In genomic region chr12:1213205-1213604, GRCh38 we compare ENCODE assay signal across 18 cellular contexts.
A peak's percentile ranks its signal among the peaks of the same experiment; 100 is the strongest.
DNase-seq lines count a peak whose midpoint lies in the region.
"Had no signal": no experiment of that assay in that cellular context is flagged by ENCODE, and none has a peak within 500 bp of the region (broad histone marks: within the 10 kb centered on the region; RNA-seq: fewer than 3 reads in every experiment).

No MANE protein-coding gene starts in this region.

- H3K9me3 Mint-ChIP-seq in activated CD4-positive, alpha-beta memory T cell treated with anti-CD3 and anti-CD28 coated beads for 36 hours: no peaks in the 10 kb centered on the region
- no peaks in the 10 kb centered on the region for H3K9me3 Mint-ChIP-seq in activated CD4-positive, alpha-beta memory T cell treated with anti-CD3 and anti-CD28 coated beads, Interleukin-2, amount 10 ng/mL, durations not matched to agents 7 days and 5 days
- H3K9me3 Mint-ChIP-seq: CD14-positive monocyte had no signal

- H3K4me3 Mint-ChIP-seq in activated CD4-positive, alpha-beta memory T cell treated with anti-CD3 and anti-CD28 coated beads for 36 hours: no peak overlapping the region
- no peak overlapping the region for H3K4me3 Mint-ChIP-seq in activated CD4-positive, alpha-beta memory T cell treated with anti-CD3 and anti-CD28 coated beads, Interleukin-2, amount 10 ng/mL, durations not matched to agents 7 days and 5 days
- H3K4me3 Mint-ChIP-seq: CD14-positive monocyte had no signal

- no peaks in the 10 kb centered on the region for H3K36me3 Mint-ChIP-seq in activated CD4-positive, alpha-beta memory T cell treated with anti-CD3 and anti-CD28 coated beads for 36 hours
- H3K36me3 Mint-ChIP-seq in activated CD4-positive, alpha-beta memory T cell treated with anti-CD3 and anti-CD28 coated beads, Interleukin-2, amount 10 ng/mL, durations not matched to agents 7 days and 5 days (ENCODE audit: low read depth): peaks cover 7% of the 10 kb centered on the region

- no peaks in the 10 kb centered on the region for H3K27me3 ChIP-seq in effector memory CD4-positive, alpha-beta T cell (replicated peaks; ENCODE audit: control insufficient read depth, insufficient read depth, low read length, poor library complexity, severe bottlenecking)

- H3K27ac Mint-ChIP-seq in activated CD4-positive, alpha-beta memory T cell treated with anti-CD3 and anti-CD28 coated beads for 36 hours: peak overlapping the region; percentile 50
- no peak overlapping the region for H3K27ac Mint-ChIP-seq in activated CD4-positive, alpha-beta memory T cell treated with anti-CD3 and anti-CD28 coated beads, Interleukin-2, amount 10 ng/mL, durations not matched to agents 7 days and 5 days

- intact Hi-C loops in activated CD4-positive, alpha-beta memory T cell treated with anti-CD3 and anti-CD28 coated beads for 36 hours (cut with micrococcal nuclease): loop anchor here (1.0 to 5.0 kb wide), 2 partner anchors 13 to 96 kb away; no protein-coding TSS in a partner anchor

- peaks cover 12% of the 10 kb centered on the region for H3K4me1 Mint-ChIP-seq in activated CD4-positive, alpha-beta memory T cell treated with anti-CD3 and anti-CD28 coated beads for 36 hours (ENCODE audit: low read depth)
- H3K4me1 Mint-ChIP-seq in activated CD4-positive, alpha-beta memory T cell treated with anti-CD3 and anti-CD28 coated beads, Interleukin-2, amount 10 ng/mL, durations not matched to agents 7 days and 5 days: peaks cover 9% of the 10 kb centered on the region
- H3K4me1 Mint-ChIP-seq: CD14-positive monocyte had no signal

- DNase-seq in activated CD4-positive, alpha-beta memory T cell treated with anti-CD3 and anti-CD28 coated beads for 36 hours: peak; percentile 79
- no peak for DNase-seq in activated CD4-positive, alpha-beta memory T cell treated with anti-CD3 and anti-CD28 coated beads, Interleukin-2, amount 10 ng/mL, durations not matched to agents 7 days and 5 days
- DNase-seq in stimulated activated CD4-positive, alpha-beta T cell treated with anti-CD3 and anti-CD28 coated beads, Interleukin-15, amount 100 ng/mL, for 24 hours: peak; percentile 67
- no peak for DNase-seq in stimulated activated CD4-positive, alpha-beta T cell treated with anti-CD3 and anti-CD28 coated beads, Interleukin-12 subunit alpha, Interleukin-12 subunit beta, amount 100 ng/mL, for 4 hours
- peak; percentile 36 to 45 for DNase-seq in stimulated activated CD4-positive, alpha-beta T cell treated with anti-CD3 and anti-CD28 coated beads, Interleukin-2, amount 100 ng/mL, for 24 hours
- no peak for DNase-seq in A172 (ENCODE audit: low spot score)
- no peak for DNase-seq in NK-92 treated with Interleukin-12 subunit alpha and Interleukin-12 subunit beta, amount 100 ng/mL, for 24 hours (lab: John Stamatoyannopoulos, UW)
- DNase-seq in effector memory CD4-positive, alpha-beta T cell: no peak
- DNase-seq: COR-L47, DMS153, EL, GOT3, NCI-H1436 treated with DMSO at 0.1 percent for 48 hours, NCI-H2081, NCI-H510A treated with DMSO at 0.1 percent for 48 hours had no signal

- H3K4me1 ChIP-seq in effector memory CD4-positive, alpha-beta T cell (ENCODE audit: control insufficient read depth, insufficient read depth, low read length, poor library complexity, severe bottlenecking): no peaks in the 10 kb centered on the region

- POLR2A ChIA-PET in activated CD4-positive, alpha-beta memory T cell treated with anti-CD3 and anti-CD28 coated beads for 36 hours (lab: Charles Lee): interaction anchor here (0.7 to 1.4 kb wide), 2 partner anchors 8 to 13 kb away, joined by 3 to 15 read pairs; no protein-coding TSS in a partner anchor
- POLR2A ChIA-PET in activated CD4-positive, alpha-beta memory T cell treated with anti-CD3 and anti-CD28 coated beads, Interleukin-2, amount 10 ng/mL, durations not matched to agents 7 days and 5 days (lab: Charles Lee): interaction anchor here (0.8 kb wide), 1 partner anchor 9 kb away, joined by 4 read pairs; no protein-coding TSS in a partner anchor

- H3K36me3 ChIP-seq in effector memory CD4-positive, alpha-beta T cell (ENCODE audit: control insufficient read depth, insufficient read depth, low read length): no peaks in the 10 kb centered on the region

- no peak overlapping the region for H3K27ac ChIP-seq in effector memory CD4-positive, alpha-beta T cell (ENCODE audit: insufficient read depth, low read length, poor library complexity, severe bottlenecking)
- H3K27ac ChIP-seq: A549, HL-60 had no signal

- no peaks in the 10 kb centered on the region for H3K9me3 ChIP-seq in effector memory CD4-positive, alpha-beta T cell (ENCODE audit: control insufficient read depth, low read length)
- H3K9me3 ChIP-seq: A549 had no signal

- CTCF ChIA-PET in activated CD4-positive, alpha-beta memory T cell treated with anti-CD3 and anti-CD28 coated beads for 36 hours (lab: Charles Lee): interaction anchor here (0.6 to 2.1 kb wide), 5 partner anchors 13 to 371 kb away, joined by 3 to 11 read pairs (median 4); no protein-coding TSS in a partner anchor
- CTCF ChIA-PET in activated CD4-positive, alpha-beta memory T cell treated with anti-CD3 and anti-CD28 coated beads, Interleukin-2, amount 10 ng/mL, durations not matched to agents 7 days and 5 days (lab: Charles Lee): interaction anchor here (0.7 kb wide), 1 partner anchor 10 kb away, joined by 3 read pairs; no protein-coding TSS in a partner anchor

- no peaks in the 10 kb centered on the region for H3K27me3 Mint-ChIP-seq in activated CD4-positive, alpha-beta memory T cell treated with anti-CD3 and anti-CD28 coated beads for 36 hours
- no peaks in the 10 kb centered on the region for H3K27me3 Mint-ChIP-seq in activated CD4-positive, alpha-beta memory T cell treated with anti-CD3 and anti-CD28 coated beads, Interleukin-2, amount 10 ng/mL, durations not matched to agents 7 days and 5 days

- H3K4me3 ChIP-seq in effector memory CD4-positive, alpha-beta T cell (ENCODE audit: insufficient read depth, low read depth, low read length, poor library complexity, severe bottlenecking): no peak overlapping the region
- H3K4me3 ChIP-seq: A549 had no signal

Comparison
In these comparisons a context has a peak if more than half of its experiments do, and no peak if none do; other contexts are left out.
1. DNase-seq: peak in activated CD4-positive, alpha-beta memory T cell treated with anti-CD3 and anti-CD28 coated beads for 36 hours (single experiment), stimulated activated CD4-positive, alpha-beta T cell treated with anti-CD3 and anti-CD28 coated beads, Interleukin-15, amount 100 ng/mL, for 24 hours (single experiment) and stimulated activated CD4-positive, alpha-beta T cell treated with anti-CD3 and anti-CD28 coated beads, Interleukin-2, amount 100 ng/mL, for 24 hours (2 of 2); none in activated CD4-positive, alpha-beta memory T cell treated with anti-CD3 and anti-CD28 coated beads, Interleukin-2, amount 10 ng/mL, durations not matched to agents 7 days and 5 days (single experiment), stimulated activated CD4-positive, alpha-beta T cell treated with anti-CD3 and anti-CD28 coated beads, Interleukin-12 subunit alpha, Interleukin-12 subunit beta, amount 100 ng/mL, for 4 hours (single experiment), A172 (single experiment), NK-92 treated with Interleukin-12 subunit alpha and Interleukin-12 subunit beta, amount 100 ng/mL, for 24 hours (single experiment) and effector memory CD4-positive, alpha-beta T cell (0 of 3).